Comparison of ENCODE assay signal across 8 cellular contexts in the genomic region with DNA sequence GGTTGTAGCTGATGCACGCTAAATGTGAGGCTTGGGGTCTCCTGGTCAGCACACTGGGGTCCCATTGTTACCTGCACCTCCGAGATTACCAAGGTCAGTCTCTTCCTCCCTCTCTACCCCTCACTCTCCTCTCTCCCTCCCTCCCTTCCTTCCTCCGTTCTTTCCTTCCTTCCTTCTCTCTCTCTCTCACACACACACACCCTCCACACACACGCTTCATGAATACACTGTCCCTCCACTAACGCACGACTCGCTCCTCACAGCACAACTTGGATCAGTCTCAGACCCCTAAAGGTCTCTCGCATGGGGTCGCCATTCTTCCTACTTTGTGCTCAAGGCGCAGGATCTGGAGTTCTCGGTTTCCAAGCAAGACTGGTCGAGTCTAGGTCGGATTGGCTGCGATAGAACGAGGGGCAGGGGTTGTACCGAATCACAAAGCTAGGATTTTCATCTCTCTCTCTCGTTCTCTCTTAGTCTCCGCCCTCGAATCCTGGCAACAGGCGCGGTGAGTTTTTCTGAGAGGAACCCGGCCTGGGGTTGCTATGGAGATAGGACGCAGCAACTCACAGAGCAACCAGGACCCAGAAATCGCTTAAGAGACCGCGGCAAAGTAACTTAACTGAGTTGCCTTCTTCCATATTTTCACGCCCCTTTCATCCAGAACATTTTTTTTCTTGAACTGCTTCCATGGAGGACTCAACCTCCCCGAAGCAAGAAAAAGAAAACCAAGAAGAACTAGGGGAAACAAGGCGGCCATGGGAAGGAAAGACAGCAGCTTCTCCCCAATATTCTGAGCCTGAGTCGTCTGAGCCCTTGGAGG. TPM values are rescaled to one million over a fixed set of nuclear protein-coding genes. Genes with fewer than 3 reads are reported as not detected.
DNase-seq lines count a peak whose midpoint lies in the region; FAIRE-seq and TF ChIP-seq lines count a peak whose summit lies in the region.

A gene (plus strand): TSS at position 543 of the 820 bp plus-strand sequence. CDS start 145 bp downstream, at position 688.

- TF ChIP-seq CTCF in DOHH2 (IDR thresholded peaks at IDR 0.05; ENCODE audit: low read depth, low read length, poor library complexity, severe bottlenecking) = peak; percentile 34
- TF ChIP-seq CTCF in LNCaP clone FGC (IDR thresholded peaks at IDR 0.05; ENCODE audit: control insufficient read depth, extremely low read depth, insufficient read depth) = peak; percentile 23; the same call in 1 of the 2 replicates
- TF ChIP-seq CTCF in neural progenitor cell (IDR thresholded peaks at IDR 0.05) = peak; percentile 39

- H3K9me2 ChIP-seq in DOHH2 (replicated peaks; ENCODE audit: control insufficient read depth, low read length) = no peaks in the 10 kb centered on the region

- H3K27me3 ChIP-seq in DOHH2 (ENCODE audit: control insufficient read depth, low read length) (peaks cover 15% of the 10 kb centered on the region), H7 (ENCODE audit: control insufficient read depth, insufficient read depth, low read length) (peaks cover 12% of the 10 kb centered on the region), neural progenitor cell (peaks cover 32% of the 10 kb centered on the region)

- H3K4me3 ChIP-seq in DOHH2 (ENCODE audit: low read length) (peak within 1 kb of the TSS; percentile 85), H7 (ENCODE audit: insufficient read depth, low read depth, low read length) (peak within 1 kb of the TSS; percentile 60), LNCaP clone FGC (ENCODE audit: low read depth, low read length) (peak within 1 kb of the TSS; percentile 58), neural progenitor cell (peak within 1 kb of the TSS; percentile 65)

- peaks cover 15% of the 10 kb centered on the region for H3K4me1 Mint-ChIP-seq in neural progenitor cell

- H3K36me3 ChIP-seq in DOHH2 (ENCODE audit: control insufficient read depth, low read length) (no peaks in the 10 kb centered on the region), H7 (replicated peaks; ENCODE audit: control insufficient read depth, insufficient read depth, low read length) (no peaks in the 10 kb centered on the region), neural progenitor cell (no peaks in the 10 kb centered on the region)

- H3K27me3 Mint-ChIP-seq in neural progenitor cell (ENCODE audit: insufficient read depth, low read depth) = peaks cover 5% of the 10 kb centered on the region

- H3K9ac ChIP-seq in neural progenitor cell = no peak within 1 kb of the TSS

- no peaks in the 10 kb centered on the region for H3K9me3 ChIP-seq in DOHH2 (ENCODE audit: control insufficient read depth, insufficient read depth, low read length)
- H3K9me3 ChIP-seq in neural progenitor cell (ENCODE audit: low read depth) = no peaks in the 10 kb centered on the region

- H3K4me2 ChIP-seq in DOHH2 (ENCODE audit: low read length) = peak within 1 kb of the TSS; percentile 84
- H3K4me2 ChIP-seq in neural progenitor cell = peak within 1 kb of the TSS; percentile 94

- FAIRE-seq in frontal cortex (lab: Jason Lieb, UNC) = no peak

- H3K36me3 Mint-ChIP-seq in neural progenitor cell = no peaks in the 10 kb centered on the region

- H3K4me1 ChIP-seq in DOHH2 (ENCODE audit: control insufficient read depth, low read length) (peaks cover 17% of the 10 kb centered on the region), neural progenitor cell (peaks cover 9% of the 10 kb centered on the region)

- H4K20me1 ChIP-seq in DOHH2 (ENCODE audit: control insufficient read depth, insufficient read depth, low read depth, low read length) (no peaks in the 10 kb centered on the region), neural progenitor cell (ENCODE audit: low read depth) (no peaks in the 10 kb centered on the region)

- H3F3A ChIP-seq in DOHH2 (ENCODE audit: control insufficient read depth, insufficient read depth) (no peaks in the 10 kb centered on the region; the same call in 1 of the 2 replicates), neural progenitor cell (ENCODE audit: low read depth) (no peaks in the 10 kb centered on the region)

- peak within 1 kb of the TSS; percentile 93 for H3K4me3 Mint-ChIP-seq in neural progenitor cell

- DNase-seq in H7 (peak; percentile 88), LNCaP clone FGC (ENCODE audit: low read depth) (peak; percentile 79), SHP77 treated with DMSO at 0.1 percent for 48 hours (lab: John Stamatoyannopoulos, UW) (peak; percentile 85), frontal cortex (ENCODE audit: low spot score in 2 of 2) (peak; percentile 36 to 75), neural progenitor cell (ENCODE audit: low spot score) (peak; percentile 98), stromal cell of bone marrow (ENCODE audit: low read depth) (peak; percentile 98)
- peak in 3 of 4 experiments; percentile 1 to 33 (median 7) for DNase-seq in activated naive CD4-positive, alpha-beta T cell (lab: John Stamatoyannopoulos, UW)

- no peaks in the 10 kb centered on the region for H3K79me2 ChIP-seq in DOHH2 (ENCODE audit: control insufficient read depth, low read length)
- no peaks in the 10 kb centered on the region for H3K79me2 ChIP-seq in neural progenitor cell (ENCODE audit: low read depth)

- H3K27ac Mint-ChIP-seq in neural progenitor cell = peak within 1 kb of the TSS; percentile 98

- H3K9me3 Mint-ChIP-seq in neural progenitor cell = peaks cover 4% of the 10 kb centered on the region

- peak within 1 kb of the TSS; percentile 90 for H2AFZ ChIP-seq in neural progenitor cell (replicated peaks)

- H3K27ac ChIP-seq in DOHH2 (ENCODE audit: low read depth, low read length) = no peak within 1 kb of the TSS
- no peak within 1 kb of the TSS for H3K27ac ChIP-seq in neural progenitor cell

RNA-seq across cellular contexts. Expression of the gene that starts here (rescaled TPM):
- total RNA-seq in H7 (2014; rRNA removed; shearing (Covaris generic)) = 0.03 TPM in 1 of 2 replicates, not detected in the other
- total RNA-seq in frontal cortex (1.6 TPM), neural progenitor cell (ENCODE audit: low replicate concordance) (0.59 and 0.69 TPM in 2 replicates)

Comparison
In these comparisons a context has a peak if more than half of its experiments do, and no peak if none do; other contexts are left out.
1. Peak in DNase-seq and H3K4me3 ChIP-seq in H7; RNA of the gene not detected or under 1 TPM.
2. Peak in DNase-seq, H3K4me3 ChIP-seq and H3K4me2 ChIP-seq in neural progenitor cell; RNA of the gene not detected or under 1 TPM.
3. DNase-seq: peak in every context shown above with its lines; median percentile 98 in neural progenitor cell; 98 in stromal cell of bone marrow; 88 in H7; 85 in SHP77 treated with DMSO at 0.1 percent for 48 hours; 79 in LNCaP clone FGC; 56 in frontal cortex; 7 in activated naive CD4-positive, alpha-beta T cell.